21 cellular contexts compared by ENCODE assay signal in genomic region chr20:403582-403957, GRCh38. TPM values are rescaled to one million over a fixed set of nuclear protein-coding genes. Genes with fewer than 3 reads are reported as not detected.
DNase-seq lines count a peak whose midpoint lies in the region; ATAC-seq, FAIRE-seq and TF ChIP-seq lines count a peak whose summit lies in the region.
"Had no signal": no experiment of that assay in that cellular context is flagged by ENCODE, and none has a peak within 500 bp of the region (broad histone marks: within the 10 kb centered on the region; RNA-seq: fewer than 3 reads in every experiment).

No MANE protein-coding gene starts in this region.

- peak overlapping the region; percentile 72 for H3K27ac Mint-ChIP-seq in memory B cell
- no peak overlapping the region for H3K27ac Mint-ChIP-seq in activated CD4-positive, alpha-beta memory T cell treated with anti-CD3 and anti-CD28 coated beads for 36 hours

- intact Hi-C loops in PC-3 (cut with micrococcal nuclease): loop anchor here (5.0 kb wide), 1 partner anchor 41 kb away; no protein-coding TSS in a partner anchor
- intact Hi-C loops in activated CD4-positive, alpha-beta memory T cell treated with anti-CD3 and anti-CD28 coated beads for 36 hours (cut with micrococcal nuclease): no loop called here
- intact Hi-C loops in upper lobe of right lung (cut with DNase I): no loop called here

- DNase-seq in activated effector memory CD4-positive, alpha-beta T cell treated with anti-CD3 and anti-CD28 coated beads, Interleukin-2, amount 50 U/mL, for 16 hours: peak; percentile 33
- DNase-seq in activated effector memory CD4-positive, alpha-beta T cell treated with Interleukin-2 at 50 U/mL for 16 hours: no peak
- no peak for DNase-seq in A549 (ENCODE audit: low read depth in 1 of 2, low spot score in 1 of 2)
- no peak for DNase-seq in PC-3
- DNase-seq in memory B cell (ENCODE audit: low spot score in 2 of 2): no peak
- no peak for DNase-seq in activated CD4-positive, alpha-beta memory T cell treated with anti-CD3 and anti-CD28 coated beads for 36 hours
- no peak for DNase-seq in HEK293T (ENCODE audit: extremely low spot score)
- no peak for DNase-seq in upper lobe of right lung
- DNase-seq: CD4-positive, alpha-beta memory T cell; GOT3; NCI-H1105 treated with DMSO at 0.1 percent for 48 hours; NCI-H1694; NCI-H2081 treated with DMSO at 0.1 percent for 48 hours; RPMI8226; SIG-M5 had no signal

- no peak overlapping the region for H3K9ac ChIP-seq in PC-3 (ENCODE audit: low read length)
- H3K9ac ChIP-seq: BLaER1 had no signal

- H3K4me3 ChIP-seq in A549: no peak overlapping the region
- H3K4me3 ChIP-seq in PC-3 (ENCODE audit: low read length): no peak overlapping the region
- no peak overlapping the region for H3K4me3 ChIP-seq in upper lobe of right lung
- H3K4me3 ChIP-seq: BLaER1 had no signal

- no peak for TF ChIP-seq EP300 in A549 (IDR thresholded peaks at IDR 0.05)

- no peaks in the 10 kb centered on the region for H3F3A ChIP-seq in PC-3 (ENCODE audit: low read length, unreplicated experiment)

- H3K79me2 ChIP-seq in PC-3 (ENCODE audit: low read length): peaks cover 4% of the 10 kb centered on the region

- H3K27me3 Mint-ChIP-seq in memory B cell: no peaks in the 10 kb centered on the region
- no peaks in the 10 kb centered on the region for H3K27me3 Mint-ChIP-seq in activated CD4-positive, alpha-beta memory T cell treated with anti-CD3 and anti-CD28 coated beads for 36 hours
- H3K27me3 Mint-ChIP-seq: CD4-positive, alpha-beta memory T cell had no signal

- no peak overlapping the region for H3K4me2 ChIP-seq in A549
- H3K4me2 ChIP-seq in PC-3 (ENCODE audit: low read length): no peak overlapping the region
- H3K4me2 ChIP-seq: BLaER1 had no signal

- H3K4me1 Mint-ChIP-seq in memory B cell: peaks cover 21% of the 10 kb centered on the region
- H3K4me1 Mint-ChIP-seq in activated CD4-positive, alpha-beta memory T cell treated with anti-CD3 and anti-CD28 coated beads for 36 hours (ENCODE audit: low read depth): peaks cover 19% of the 10 kb centered on the region

- peaks cover under 1% of the 10 kb centered on the region for H3K36me3 Mint-ChIP-seq in memory B cell
- H3K36me3 Mint-ChIP-seq in activated CD4-positive, alpha-beta memory T cell treated with anti-CD3 and anti-CD28 coated beads for 36 hours: no peaks in the 10 kb centered on the region

- ATAC-seq in A549 (no peak), PC-3 (no peak), memory B cell (ENCODE audit: low read depth) (no peak), upper lobe of right lung (no peak)
- ATAC-seq: HCT116 had no signal

- H3K9me3 Mint-ChIP-seq in memory B cell: no peaks in the 10 kb centered on the region
- H3K9me3 Mint-ChIP-seq in activated CD4-positive, alpha-beta memory T cell treated with anti-CD3 and anti-CD28 coated beads for 36 hours: no peaks in the 10 kb centered on the region

- no peaks in the 10 kb centered on the region for H3K27me3 ChIP-seq in PC-3 (ENCODE audit: low read length)
- H3K27me3 ChIP-seq in upper lobe of right lung: no peaks in the 10 kb centered on the region
- H3K27me3 ChIP-seq: BLaER1 had no signal

- TF ChIP-seq RAD21 in A549 (conservative IDR thresholded peaks at IDR 0.05 in 1 of 2, IDR thresholded peaks at IDR 0.05 in 1 of 2): no peak

- TF ChIP-seq CTCF in A549 (IDR thresholded peaks at IDR 0.05) (no peak), PC-3 (conservative IDR thresholded peaks at IDR 0.05; ENCODE audit: low read depth, low read length) (no peak), upper lobe of right lung (IDR thresholded peaks at IDR 0.05) (no peak)

- H3K4me3 Mint-ChIP-seq in memory B cell: no peak overlapping the region
- no peak overlapping the region for H3K4me3 Mint-ChIP-seq in activated CD4-positive, alpha-beta memory T cell treated with anti-CD3 and anti-CD28 coated beads for 36 hours

- no peak overlapping the region for H2AFZ ChIP-seq in PC-3 (ENCODE audit: low read length)

- no peaks in the 10 kb centered on the region for H3K9me2 ChIP-seq in PC-3 (replicated peaks; ENCODE audit: low read length)

- peaks cover 15% of the 10 kb centered on the region for H3K9me3 ChIP-seq in A549
- H3K9me3 ChIP-seq in PC-3 (ENCODE audit: low read length): no peaks in the 10 kb centered on the region
- no peaks in the 10 kb centered on the region for H3K9me3 ChIP-seq in upper lobe of right lung
- H3K9me3 ChIP-seq: BLaER1 had no signal

- CTCF ChIA-PET in A549 (lab: Yijun Ruan, JAX) (interaction anchor here (0.9 to 15.4 kb wide), 12 partner anchors 9 to 137 kb away, joined by 3 to 160 read pairs (median 4); partner anchors contain the start of gene TRIB3), PC-3 (lab: Charles Lee) (no interaction called here), HEK293T (lab: Yijun Ruan, JAX) (interaction anchor here (0.6 kb wide), 1 partner anchor 72 kb away, joined by 3 read pairs; no protein-coding TSS in a partner anchor)
- CTCF ChIA-PET in activated CD4-positive, alpha-beta memory T cell treated with anti-CD3 and anti-CD28 coated beads for 36 hours (lab: Charles Lee): no interaction called here

- BruUV-seq in PC-3 (replicated peaks; lab: Mats Ljungman, UMichigan): no TSS peak

- H4K20me1 ChIP-seq in PC-3 (ENCODE audit: low read length): no peaks in the 10 kb centered on the region

- peak; percentile 51 for FAIRE-seq in A549 (lab: Jason Lieb, UNC)
- FAIRE-seq: A204.1, D721Med, GM12892, GM18507 had no signal

- TF ChIP-seq POLR2A in A549 (IDR thresholded peaks at IDR 0.05; ENCODE audit: low read length): no peak

- POLR2A ChIA-PET in A549 (lab: Yijun Ruan, JAX): no interaction called here
- POLR2A ChIA-PET in PC-3 (lab: Charles Lee; ENCODE audit: unreplicated experiment): no interaction called here
- POLR2A ChIA-PET in activated CD4-positive, alpha-beta memory T cell treated with anti-CD3 and anti-CD28 coated beads for 36 hours (lab: Charles Lee): interaction anchor here (0.5 kb wide), 1 partner anchor 31 kb away, joined by 3 read pairs; no protein-coding TSS in a partner anchor
- POLR2A ChIA-PET in HEK293T (lab: Yijun Ruan, JAX): no interaction called here

- H3K4me1 ChIP-seq in A549: peaks cover 42% of the 10 kb centered on the region
- H3K4me1 ChIP-seq in PC-3 (ENCODE audit: insufficient read depth, low read length): peaks cover 34% of the 10 kb centered on the region
- peaks cover 5% of the 10 kb centered on the region for H3K4me1 ChIP-seq in upper lobe of right lung

- H3K27ac ChIP-seq in A549: peak overlapping the region; percentile 93 to 99
- peak overlapping the region; percentile 91 for H3K27ac ChIP-seq in PC-3 (ENCODE audit: low read length)
- H3K27ac ChIP-seq in upper lobe of right lung: no peak overlapping the region
- H3K27ac ChIP-seq: BLaER1 had no signal

- H3K36me3 ChIP-seq in PC-3 (ENCODE audit: low read depth, low read length): no peaks in the 10 kb centered on the region
- H3K36me3 ChIP-seq in upper lobe of right lung: no peaks in the 10 kb centered on the region

- 88% methylated on average over 3 of the region's 3 CpGs for WGBS in A549 (ENCODE audit: missing lambda C conversion rate)

TF ChIP-seq in A549, 52 proteins besides CTCF, POLR2A, EP300 and RAD21 (continues in another document):
- TF ChIP-seq GATA3 (IDR thresholded peaks at IDR 0.05; ENCODE audit: borderline replicate concordance): no peak
- no peak for TF ChIP-seq EHMT2 (IDR thresholded peaks at IDR 0.05; ENCODE audit: low read depth)
- no peak for TF ChIP-seq NFE2L2 (conservative IDR thresholded peaks at IDR 0.05; ENCODE audit: low read length)
- TF ChIP-seq KDM5A (IDR thresholded peaks at IDR 0.05): no peak

TF ChIP-seq in HEK293T, 16 proteins besides CTCF, POLR2A, EP300 and RAD21:
- TF ChIP-seq SP1 (IDR thresholded peaks at IDR 0.05) (no peak), SUZ12 (IDR thresholded peaks at IDR 0.05) (no peak), L3MBTL2 (conservative IDR thresholded peaks at IDR 0.05) (no peak)

RNA-seq across cellular contexts. Expression of gene RBCK1, which starts 4.5 kb away (rescaled TPM):
- 222 and 239 TPM in 2 replicates for polyA plus RNA-seq in A549 (2011; rRNA removed)
- polyA plus RNA-seq in A549 (2012; cell fraction: cytosol; rRNA removed): 142 and 173 TPM in 2 replicates
- 254 and 311 TPM in 2 replicates for polyA plus RNA-seq in A549 (2012; cell fraction: nucleus; rRNA removed)
- 105 to 117 TPM (median 112 TPM) in 3 replicates for polyA plus RNA-seq in A549 (2017; fragmentation: RNase III; extraction: RNeasy Plus Mini Kit Qiagen cat#74134 plus additional on column Dnase treatment)
- 186 and 187 TPM in 2 replicates for polyA minus RNA-seq in A549 (2011; rRNA and poly(A)+ RNA removed)
- 115 and 137 TPM in 2 replicates for total RNA-seq in PC-3 (2014; rRNA removed)
- total RNA-seq in activated CD4-positive, alpha-beta memory T cell treated with anti-CD3 and anti-CD28 coated beads for 36 hours: 100 to 1,000 TPM; 137 to 139 TPM
- 101 TPM for total RNA-seq in upper lobe of right lung

RNA-seq across cellular contexts. Expression of gene TRIB3, which starts 23.0 kb away (rescaled TPM):
- polyA plus RNA-seq in A549 (2011; rRNA removed): 210 and 269 TPM in 2 replicates
- polyA plus RNA-seq in A549 (2012; cell fraction: cytosol; rRNA removed): 56.5 and 79.1 TPM in 2 replicates
- 68.7 and 90.7 TPM in 2 replicates for polyA plus RNA-seq in A549 (2012; cell fraction: nucleus; rRNA removed)
- 28.4 to 39.8 TPM (median 34.0 TPM) in 3 replicates for polyA plus RNA-seq in A549 (2017; fragmentation: RNase III; extraction: RNeasy Plus Mini Kit Qiagen cat#74134 plus additional on column Dnase treatment)
- polyA minus RNA-seq in A549 (2011; rRNA and poly(A)+ RNA removed): 224 and 268 TPM in 2 replicates
- total RNA-seq in PC-3 (2014; rRNA removed): 160 and 193 TPM in 2 replicates
- 10 to 100 TPM; 42.6 to 43.5 TPM for total RNA-seq in activated CD4-positive, alpha-beta memory T cell treated with anti-CD3 and anti-CD28 coated beads for 36 hours
- total RNA-seq in upper lobe of right lung: 16.8 TPM

RNA-seq across cellular contexts. Expression of gene NRSN2, which starts 56.7 kb away (rescaled TPM):
- polyA plus RNA-seq in A549 (2011; rRNA removed): 40.5 and 47.5 TPM in 2 replicates
- 103 and 115 TPM in 2 replicates for polyA plus RNA-seq in A549 (2012; cell fraction: cytosol; rRNA removed)
- 84.2 and 135 TPM in 2 replicates for polyA plus RNA-seq in A549 (2012; cell fraction: nucleus; rRNA removed)
- polyA plus RNA-seq in A549 (2017; fragmentation: RNase III; extraction: RNeasy Plus Mini Kit Qiagen cat#74134 plus additional on column Dnase treatment): 59.6 to 74.8 TPM (median 74.3 TPM) in 3 replicates
- 36.5 and 42.2 TPM in 2 replicates for polyA minus RNA-seq in A549 (2011; rRNA and poly(A)+ RNA removed)
- 50.7 and 55.7 TPM in 2 replicates for total RNA-seq in PC-3 (2014; rRNA removed)
- total RNA-seq in activated CD4-positive, alpha-beta memory T cell treated with anti-CD3 and anti-CD28 coated beads for 36 hours: 1 to 10 TPM; 9.5 to 9.7 TPM
- total RNA-seq in upper lobe of right lung: 19.9 TPM

RNA-seq across cellular contexts. Expression of gene TBC1D20, which starts 58.8 kb away (rescaled TPM):
- 43.4 and 53.9 TPM in 2 replicates for polyA plus RNA-seq in A549 (2011; rRNA removed)
- 36.6 and 40.3 TPM in 2 replicates for polyA plus RNA-seq in A549 (2012; cell fraction: cytosol; rRNA removed)
- 22.8 and 27.9 TPM in 2 replicates for polyA plus RNA-seq in A549 (2012; cell fraction: nucleus; rRNA removed)
- 24.5 to 28.0 TPM (median 27.7 TPM) in 3 replicates for polyA plus RNA-seq in A549 (2017; fragmentation: RNase III; extraction: RNeasy Plus Mini Kit Qiagen cat#74134 plus additional on column Dnase treatment)
- 79.0 and 91.9 TPM in 2 replicates for polyA minus RNA-seq in A549 (2011; rRNA and poly(A)+ RNA removed)
- total RNA-seq in PC-3 (2014; rRNA removed): 24.2 and 26.3 TPM in 2 replicates
- 10 to 100 TPM; 18.8 to 20.4 TPM for total RNA-seq in activated CD4-positive, alpha-beta memory T cell treated with anti-CD3 and anti-CD28 coated beads for 36 hours
- total RNA-seq in upper lobe of right lung: 38.4 TPM

Comparison
In these comparisons a context has a peak if more than half of its experiments do, and no peak if none do; other contexts are left out.
1. CTCF ChIA-PET loops: an anchor here in A549 (0.9 to 15.4 kb wide) and HEK293T (0.6 kb wide); none called in PC-3 and activated CD4-positive, alpha-beta memory T cell treated with anti-CD3 and anti-CD28 coated beads for 36 hours.